8 cellular contexts compared by ENCODE assay signal in the genomic region with DNA sequence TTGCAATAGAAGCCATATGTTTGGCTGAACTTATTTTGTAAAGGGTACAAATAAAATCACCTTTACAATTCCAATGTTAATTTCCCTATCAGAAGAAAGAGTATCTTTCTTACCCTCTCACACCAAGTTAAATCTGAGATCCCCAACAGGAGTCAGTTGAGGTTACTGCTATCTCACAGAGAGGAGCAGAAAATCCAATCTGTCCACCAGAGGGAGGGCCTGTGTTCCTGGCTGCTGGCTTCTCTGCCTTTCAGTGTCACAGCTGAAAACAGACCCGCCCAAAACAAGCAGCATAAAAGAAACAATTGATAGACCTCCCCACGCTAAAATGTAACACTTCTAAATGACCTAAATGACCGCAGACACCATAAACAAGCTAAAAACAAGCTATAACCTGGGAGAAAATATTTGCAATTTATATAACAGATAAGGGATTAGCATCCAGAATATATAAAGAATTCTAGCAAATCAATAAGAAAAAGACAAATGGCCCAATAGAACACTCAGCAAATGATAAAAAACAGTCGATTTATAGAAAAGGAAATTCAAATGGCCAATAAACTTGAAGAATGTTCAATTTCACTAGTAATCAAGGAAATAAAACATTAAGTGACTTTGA. TPM values are rescaled to one million over a fixed set of nuclear protein-coding genes. Genes with fewer than 3 reads are reported as not detected.
DNase-seq lines count a peak whose midpoint lies in the region; ATAC-seq and TF ChIP-seq lines count a peak whose summit lies in the region.

No MANE protein-coding gene starts in this region.

- H3K4me1 ChIP-seq in OCI-LY3 (ENCODE audit: low read length): no peaks in the 10 kb centered on the region
- H3K4me1 ChIP-seq in osteoblast (ENCODE audit: insufficient read depth, low read length): no peaks in the 10 kb centered on the region

- ATAC-seq in HG02885 (IDR thresholded peaks at IDR 0.05; ENCODE audit: poor library complexity, unreplicated experiment) (no peak), GM18867 (IDR thresholded peaks at IDR 0.05; ENCODE audit: unreplicated experiment) (no peak)

- H3K27ac ChIP-seq in OCI-LY3 (ENCODE audit: low read length) (no peak overlapping the region), osteoblast (ENCODE audit: low read depth, low read length) (no peak overlapping the region)

- DNase-seq in CMK (ENCODE audit: low read depth) (peak; percentile 35), HT-29 (ENCODE audit: low spot score) (peak; percentile 66), foreskin melanocyte (peak; percentile 44), osteoblast (ENCODE audit: insufficient read length, low spot score, missing footprints) (peak; percentile 94)
- peak; percentile 5 for DNase-seq in activated T-helper 9 cell treated with anti-CD3 and anti-CD28 coated beads, Interleukin-2, amount 50 U/mL, for 16 hours (ENCODE audit: low read depth)

- H3K36me3 ChIP-seq in OCI-LY3 (replicated peaks; ENCODE audit: low read depth, low read length) (no peaks in the 10 kb centered on the region), osteoblast (ENCODE audit: insufficient read depth, low read length) (no peaks in the 10 kb centered on the region)

- no peak overlapping the region for H3K4me3 ChIP-seq in OCI-LY3 (ENCODE audit: low read length)
- H3K4me3 ChIP-seq in osteoblast (ENCODE audit: insufficient read depth, low read length): no peak overlapping the region

- H3K27me3 ChIP-seq in OCI-LY3 (ENCODE audit: low read depth, low read length) (peaks cover 41% of the 10 kb centered on the region), osteoblast (ENCODE audit: insufficient read depth, low read length) (peaks cover 26% of the 10 kb centered on the region)

- H3K4me2 ChIP-seq in OCI-LY3 (ENCODE audit: low read length): no peak overlapping the region
- H3K4me2 ChIP-seq in osteoblast (ENCODE audit: insufficient read depth, low read length): no peak overlapping the region

- no peak overlapping the region for H2AFZ ChIP-seq in OCI-LY3 (ENCODE audit: low read depth, low read length)
- no peak overlapping the region for H2AFZ ChIP-seq in osteoblast (ENCODE audit: low read length)

- H3K9me3 ChIP-seq in OCI-LY3 (ENCODE audit: insufficient read depth, low read length) (no peaks in the 10 kb centered on the region), osteoblast (ENCODE audit: low read depth, low read length) (no peaks in the 10 kb centered on the region)

- H3K79me2 ChIP-seq in OCI-LY3 (ENCODE audit: low read length) (no peaks in the 10 kb centered on the region), osteoblast (ENCODE audit: insufficient read depth, low read length) (no peaks in the 10 kb centered on the region)

- no peak overlapping the region for H3K9ac ChIP-seq in OCI-LY3 (ENCODE audit: low read length)

- TF ChIP-seq CTCF in OCI-LY3 (IDR thresholded peaks at IDR 0.05; ENCODE audit: low read depth, low read length) (peak; percentile 71), osteoblast (IDR thresholded peaks at IDR 0.05; ENCODE audit: extremely low read depth, low read depth, low read length) (peak; percentile 81)

- no peaks in the 10 kb centered on the region for H4K20me1 ChIP-seq in OCI-LY3 (ENCODE audit: insufficient read depth, low read length)
- no peaks in the 10 kb centered on the region for H4K20me1 ChIP-seq in osteoblast (ENCODE audit: insufficient read depth, low read length)

RNA-seq across cellular contexts. Expression of a gene that starts 24.5 kb away (rescaled TPM):
- 0.10 TPM in 1 of 2 replicates, not detected in the other for total RNA-seq in HT-29 (2014; rRNA removed; shearing (Covaris generic))
- total RNA-seq in osteoblast: 5.4 and 8.0 TPM in 2 replicates

Comparison
In these comparisons a context has a peak if more than half of its experiments do, and no peak if none do; other contexts are left out.
1. DNase-seq: peak in every context shown above with its lines; median percentile 94 in osteoblast; 66 in HT-29; 44 in foreskin melanocyte; 35 in CMK; 5 in activated T-helper 9 cell treated with anti-CD3 and anti-CD28 coated beads, Interleukin-2, amount 50 U/mL, for 16 hours.